Comparison of ENCODE assay signal across 1 cellular context in the genomic region with DNA sequence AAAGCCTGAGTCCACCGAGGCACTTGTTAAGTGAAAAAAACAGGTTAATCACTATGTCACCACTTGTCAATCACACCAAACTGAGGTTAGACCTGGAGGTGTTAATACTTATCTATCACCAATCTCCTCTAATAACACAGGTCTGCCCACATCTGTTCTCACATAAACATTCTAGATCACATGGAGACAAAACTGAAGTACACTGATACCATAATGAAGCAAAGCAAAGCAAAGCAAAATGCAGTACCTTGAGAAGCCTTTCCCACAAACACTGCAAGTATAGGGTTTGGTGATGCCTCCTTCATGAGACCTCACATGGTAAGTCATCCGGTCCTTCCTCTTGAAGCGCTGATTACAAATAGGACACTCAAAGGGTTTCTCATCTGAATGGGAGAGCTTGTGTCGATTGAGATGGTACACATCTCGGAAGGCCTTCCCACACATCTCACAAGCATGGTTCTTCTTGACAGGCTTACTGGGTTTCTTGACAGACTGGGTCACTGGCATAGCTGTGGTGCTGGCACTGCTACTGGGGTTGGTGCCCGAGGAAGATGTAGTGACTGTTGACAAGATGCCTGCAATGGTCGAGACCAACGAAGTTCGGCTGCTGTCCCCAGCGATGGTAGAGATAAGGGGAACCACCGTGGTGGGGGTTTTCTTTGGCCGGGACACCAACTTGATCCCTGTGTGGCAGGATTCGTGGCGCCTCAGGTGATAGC.
TF ChIP-seq lines count a peak whose summit lies in the region.

No MANE protein-coding gene starts in this region.

TF ChIP-seq in GM12891, 5 proteins besides CTCF, POLR2A, EP300 and RAD21:
- TF ChIP-seq TAF1 (IDR thresholded peaks at IDR 0.05; ENCODE audit: low read depth, low read length): no peak
- no peak for TF ChIP-seq PAX5 (IDR thresholded peaks at IDR 0.05; ENCODE audit: insufficient read depth, low read length, severe bottlenecking)
- no peak for TF ChIP-seq SPI1 (IDR thresholded peaks at IDR 0.05; ENCODE audit: low read depth, low read length)
- no peak for TF ChIP-seq POU2F2 (IDR thresholded peaks at IDR 0.05; ENCODE audit: low read depth, low read length)
- no peak for TF ChIP-seq POLR2AphosphoS5 (IDR thresholded peaks at IDR 0.05; ENCODE audit: low read depth, low read length)
